Comparison of ENCODE assay signal across 9 cellular contexts in the genomic region with DNA sequence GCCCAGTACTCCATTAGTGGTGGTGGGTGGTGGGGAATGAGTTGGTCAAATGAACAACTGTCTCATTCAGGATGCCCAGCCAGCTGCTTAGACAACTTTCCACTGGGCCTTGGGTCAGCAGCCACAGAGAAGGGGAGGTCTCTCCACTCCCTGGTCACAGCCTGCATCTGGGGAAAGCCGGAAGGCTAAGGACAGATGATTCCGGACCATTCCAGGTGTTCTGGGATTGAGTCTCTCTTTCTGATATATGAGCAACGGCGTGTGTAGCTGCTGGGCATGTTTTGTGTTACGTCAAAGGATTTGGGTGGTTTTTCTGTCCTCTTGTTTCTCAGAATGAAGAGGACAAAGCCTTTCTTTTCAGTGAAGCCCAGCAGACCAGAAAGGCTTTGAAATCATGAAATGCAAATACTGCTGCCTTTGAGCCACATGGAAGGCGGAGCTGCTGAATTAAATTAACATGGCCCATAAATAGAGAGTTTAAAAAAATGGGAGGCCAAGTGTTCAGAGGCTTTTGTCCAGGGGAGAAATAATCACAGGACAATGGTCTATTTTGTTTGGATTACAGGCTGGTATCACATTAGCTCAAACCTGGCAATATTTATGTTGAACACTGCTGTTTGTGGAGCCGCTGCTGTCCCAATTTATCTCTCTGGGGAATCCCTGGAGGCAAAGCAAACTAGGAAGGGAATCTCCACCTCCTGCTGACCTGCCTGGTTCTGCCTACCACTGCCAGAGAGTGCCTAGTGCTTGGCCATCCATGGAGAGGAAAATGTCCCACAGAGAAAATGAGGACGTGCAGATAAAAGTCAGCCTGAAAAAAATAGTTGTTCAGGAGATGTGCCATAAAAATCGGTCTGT.
A peak's percentile ranks its signal among the peaks of the same experiment; 100 is the strongest.
DNase-seq lines count a peak whose midpoint lies in the region; ATAC-seq and TF ChIP-seq lines count a peak whose summit lies in the region.
"Had no signal": no experiment of that assay in that cellular context is flagged by ENCODE, and none has a peak within 500 bp of the region (broad histone marks: within the 10 kb centered on the region; RNA-seq: fewer than 3 reads in every experiment).

No MANE protein-coding gene starts in this region.

- H3K27me3 ChIP-seq in osteoblast (ENCODE audit: insufficient read depth, low read length) = peaks cover 5% of the 10 kb centered on the region
- H3K27me3 ChIP-seq: ascending aorta had no signal

- no peaks in the 10 kb centered on the region for H3K36me3 Mint-ChIP-seq in natural killer cell treated with Interleukin-12 subunit alpha and Interleukin-12 subunit beta and Interleukin-15 and Interleukin-18, amount 100 ng/mL, for 72 hours
- H3K36me3 Mint-ChIP-seq in Calu3 (ENCODE audit: insufficient read depth, unreplicated experiment) = no peaks in the 10 kb centered on the region
- no peaks in the 10 kb centered on the region for H3K36me3 Mint-ChIP-seq in activated T-helper 2 cell treated with anti-CD3 and anti-CD28 coated beads, Interferon-gamma antibody, Interleukin-2, Interleukin-4, amounts not matched to agents 10 μg/mL and 5 μg/mL and 100 μg/mL, durations not matched to agents 14 hours and 24 hours and 36 hours (ENCODE audit: low read depth)

- ATAC-seq in GM19455 (IDR thresholded peaks at IDR 0.05; ENCODE audit: unreplicated experiment) = peak; percentile 83
- peak; percentile 70 for ATAC-seq in HG03196 (IDR thresholded peaks at IDR 0.05; ENCODE audit: unreplicated experiment)
- ATAC-seq in natural killer cell treated with Interleukin-12 subunit alpha and Interleukin-12 subunit beta and Interleukin-15 and Interleukin-18, amount 100 ng/mL, for 72 hours = no peak

- H2AFZ ChIP-seq in osteoblast (ENCODE audit: low read length) = no peak overlapping the region

- no peak overlapping the region for H3K27ac Mint-ChIP-seq in natural killer cell treated with Interleukin-12 subunit alpha and Interleukin-12 subunit beta and Interleukin-15 and Interleukin-18, amount 100 ng/mL, for 72 hours
- no peak overlapping the region for H3K27ac Mint-ChIP-seq in Calu3 (ENCODE audit: unreplicated experiment)
- H3K27ac Mint-ChIP-seq in activated T-helper 2 cell treated with anti-CD3 and anti-CD28 coated beads, Interferon-gamma antibody, Interleukin-2, Interleukin-4, amounts not matched to agents 10 μg/mL and 5 μg/mL and 100 μg/mL, durations not matched to agents 14 hours and 24 hours and 36 hours = no peak overlapping the region

- H3K27ac ChIP-seq in osteoblast (ENCODE audit: low read depth, low read length) = no peak overlapping the region
- H3K27ac ChIP-seq: ascending aorta had no signal

- intact Hi-C loops in Calu3 (cut with micrococcal nuclease; ENCODE audit: unreplicated experiment) = no loop called here
- intact Hi-C loops in activated T-helper 2 cell treated with anti-CD3 and anti-CD28 coated beads, Interferon-gamma antibody, Interleukin-2, Interleukin-4, amounts not matched to agents 10 μg/mL and 5 μg/mL and 100 μg/mL, durations not matched to agents 14 hours and 24 hours and 36 hours (cut with micrococcal nuclease) = no loop called here

- CTCF ChIA-PET in Calu3 (lab: Charles Lee) = no interaction called here

- H3K4me3 ChIP-seq in osteoblast (ENCODE audit: insufficient read depth, low read length) = no peak overlapping the region
- H3K4me3 ChIP-seq: ascending aorta had no signal

- DNase-seq in COLO829 (ENCODE audit: low spot score) = peak; percentile 29
- peak; percentile 19 for DNase-seq in dermis blood vessel endothelial cell
- no peak for DNase-seq in natural killer cell treated with Interleukin-12 subunit alpha and Interleukin-12 subunit beta and Interleukin-15 and Interleukin-18, amount 100 ng/mL, for 72 hours (ENCODE audit: low spot score)
- DNase-seq in Calu3 = no peak
- DNase-seq in activated T-helper 2 cell treated with anti-CD3 and anti-CD28 coated beads, Interferon-gamma antibody, Interleukin-2, Interleukin-4, amounts not matched to agents 10 μg/mL and 5 μg/mL and 100 μg/mL, durations not matched to agents 14 hours and 24 hours and 36 hours (ENCODE audit: low spot score) = no peak
- DNase-seq in osteoblast (ENCODE audit: insufficient read length, low spot score, missing footprints) = no peak

- H3K36me3 ChIP-seq in osteoblast (ENCODE audit: insufficient read depth, low read length) = no peaks in the 10 kb centered on the region
- H3K36me3 ChIP-seq: ascending aorta had no signal

- TF ChIP-seq CTCF in Calu3 (IDR thresholded peaks at IDR 0.05; ENCODE audit: unreplicated experiment) = no peak
- no peak for TF ChIP-seq CTCF in osteoblast (IDR thresholded peaks at IDR 0.05; ENCODE audit: extremely low read depth, low read depth, low read length)

- no peaks in the 10 kb centered on the region for H3K9me3 Mint-ChIP-seq in natural killer cell treated with Interleukin-12 subunit alpha and Interleukin-12 subunit beta and Interleukin-15 and Interleukin-18, amount 100 ng/mL, for 72 hours
- no peaks in the 10 kb centered on the region for H3K9me3 Mint-ChIP-seq in Calu3 (ENCODE audit: low read depth, unreplicated experiment)
- H3K9me3 Mint-ChIP-seq in activated T-helper 2 cell treated with anti-CD3 and anti-CD28 coated beads, Interferon-gamma antibody, Interleukin-2, Interleukin-4, amounts not matched to agents 10 μg/mL and 5 μg/mL and 100 μg/mL, durations not matched to agents 14 hours and 24 hours and 36 hours = no peaks in the 10 kb centered on the region

- H3K9me3 ChIP-seq in osteoblast (ENCODE audit: low read depth, low read length) = no peaks in the 10 kb centered on the region
- H3K9me3 ChIP-seq: ascending aorta had no signal

- no peaks in the 10 kb centered on the region for H3K4me1 Mint-ChIP-seq in natural killer cell treated with Interleukin-12 subunit alpha and Interleukin-12 subunit beta and Interleukin-15 and Interleukin-18, amount 100 ng/mL, for 72 hours (ENCODE audit: low read depth in 2 of 2)
- no peaks in the 10 kb centered on the region for H3K4me1 Mint-ChIP-seq in Calu3 (ENCODE audit: low read depth, unreplicated experiment)
- H3K4me1 Mint-ChIP-seq in activated T-helper 2 cell treated with anti-CD3 and anti-CD28 coated beads, Interferon-gamma antibody, Interleukin-2, Interleukin-4, amounts not matched to agents 10 μg/mL and 5 μg/mL and 100 μg/mL, durations not matched to agents 14 hours and 24 hours and 36 hours (ENCODE audit: low read depth) = no peaks in the 10 kb centered on the region

- no peaks in the 10 kb centered on the region for H3K79me2 ChIP-seq in osteoblast (ENCODE audit: insufficient read depth, low read length)

- no peaks in the 10 kb centered on the region for H4K20me1 ChIP-seq in osteoblast (ENCODE audit: insufficient read depth, low read length)

- H3K4me1 ChIP-seq in osteoblast (ENCODE audit: insufficient read depth, low read length) = no peaks in the 10 kb centered on the region
- H3K4me1 ChIP-seq: ascending aorta had no signal

- H3K4me2 ChIP-seq in osteoblast (ENCODE audit: insufficient read depth, low read length) = no peak overlapping the region

- peaks cover 14 to 24% of the 10 kb centered on the region in 2 donors for H3K27me3 Mint-ChIP-seq in natural killer cell treated with Interleukin-12 subunit alpha and Interleukin-12 subunit beta and Interleukin-15 and Interleukin-18, amount 100 ng/mL, for 72 hours
- H3K27me3 Mint-ChIP-seq in Calu3 (ENCODE audit: unreplicated experiment) = peaks cover 90% of the 10 kb centered on the region
- H3K27me3 Mint-ChIP-seq in activated T-helper 2 cell treated with anti-CD3 and anti-CD28 coated beads, Interferon-gamma antibody, Interleukin-2, Interleukin-4, amounts not matched to agents 10 μg/mL and 5 μg/mL and 100 μg/mL, durations not matched to agents 14 hours and 24 hours and 36 hours (ENCODE audit: low read depth) = peaks cover 3% of the 10 kb centered on the region

- no TSS peak for BruUV-seq in Calu3 (replicated peaks; lab: Mats Ljungman, UMichigan)

- no peak overlapping the region for H3K4me3 Mint-ChIP-seq in natural killer cell treated with Interleukin-12 subunit alpha and Interleukin-12 subunit beta and Interleukin-15 and Interleukin-18, amount 100 ng/mL, for 72 hours
- no peak overlapping the region for H3K4me3 Mint-ChIP-seq in Calu3 (ENCODE audit: low read depth, unreplicated experiment)
- no peak overlapping the region for H3K4me3 Mint-ChIP-seq in activated T-helper 2 cell treated with anti-CD3 and anti-CD28 coated beads, Interferon-gamma antibody, Interleukin-2, Interleukin-4, amounts not matched to agents 10 μg/mL and 5 μg/mL and 100 μg/mL, durations not matched to agents 14 hours and 24 hours and 36 hours (ENCODE audit: low read depth)

Comparison
In these comparisons a context has a peak if more than half of its experiments do, and no peak if none do; other contexts are left out.
1. DNase-seq: peak in COLO829 (single experiment) and dermis blood vessel endothelial cell (single experiment); none in natural killer cell treated with Interleukin-12 subunit alpha and Interleukin-12 subunit beta and Interleukin-15 and Interleukin-18, amount 100 ng/mL, for 72 hours (single experiment), Calu3 (single experiment), activated T-helper 2 cell treated with anti-CD3 and anti-CD28 coated beads, Interferon-gamma antibody, Interleukin-2, Interleukin-4, amounts not matched to agents 10 μg/mL and 5 μg/mL and 100 μg/mL, durations not matched to agents 14 hours and 24 hours and 36 hours (single experiment) and osteoblast (single experiment).
2. ATAC-seq: peak in GM19455 (single experiment) and HG03196 (single experiment); none in natural killer cell treated with Interleukin-12 subunit alpha and Interleukin-12 subunit beta and Interleukin-15 and Interleukin-18, amount 100 ng/mL, for 72 hours (0 of 2).